ENCODE assay signal across 8 cellular contexts in the genomic region with DNA sequence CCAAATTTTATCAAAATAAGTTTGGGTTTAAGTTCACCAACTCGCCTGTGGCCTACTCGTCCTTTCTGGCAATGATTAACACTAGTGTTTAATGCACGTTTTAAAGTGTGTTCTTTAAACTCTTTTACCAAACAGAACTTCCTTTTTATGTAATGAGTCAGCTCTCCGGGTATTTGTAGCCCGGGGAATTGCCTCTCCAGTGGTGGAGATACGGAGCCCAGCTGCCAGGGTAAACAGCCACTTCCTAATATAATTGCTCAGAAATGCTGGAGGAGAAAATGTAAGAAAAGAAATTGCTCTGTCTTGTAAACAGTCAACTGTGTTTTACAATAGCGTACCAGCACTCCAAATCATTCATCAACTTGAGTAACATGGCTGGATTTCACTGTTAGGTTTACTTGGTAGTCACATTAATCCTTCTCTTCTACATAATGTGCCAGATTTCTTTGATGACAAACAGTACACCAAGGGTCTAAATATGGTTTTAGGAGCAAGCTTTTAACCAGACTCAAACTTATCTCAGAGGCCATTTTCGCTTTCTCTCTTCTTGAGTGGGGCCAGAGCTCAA.
DNase-seq lines count a peak whose midpoint lies in the region; ATAC-seq lines count a peak whose summit lies in the region.

No MANE protein-coding gene starts in this region.

- H3K36me3 ChIP-seq in mesendoderm (ENCODE audit: control insufficient read depth, insufficient read depth, low read length) (no peaks in the 10 kb centered on the region), HAP-1 (replicated peaks) (no peaks in the 10 kb centered on the region)

- no peak overlapping the region for H2BK5ac ChIP-seq in mesendoderm (ENCODE audit: low read length)

- no peaks in the 10 kb centered on the region for H3K79me1 ChIP-seq in mesendoderm (ENCODE audit: low read length)

- no peak overlapping the region for H3K4ac ChIP-seq in mesendoderm (ENCODE audit: low read depth, low read length)

- H2BK120ac ChIP-seq in mesendoderm (ENCODE audit: low read depth, low read length) = no peak overlapping the region

- H3K9ac ChIP-seq in mesendoderm (ENCODE audit: low read length) = no peak overlapping the region

- no peak overlapping the region for H2BK15ac ChIP-seq in mesendoderm (replicated peaks; ENCODE audit: low read depth)

- H3K18ac ChIP-seq in mesendoderm (ENCODE audit: low read length) = peak overlapping the region; percentile 60

- DNase-seq in Caki2 (ENCODE audit: low read depth) (peak; percentile 88), RKO (ENCODE audit: low spot score) (peak; percentile 40), dermis blood vessel endothelial cell (peak; percentile 96), mesendoderm (peak; percentile 56), NCI-H748 (lab: John Stamatoyannopoulos, UW; ENCODE audit: unreplicated experiment) (no peak), HAP-1 (ENCODE audit: low spot score in 2 of 2) (no peak)

- WGBS in mesendoderm (ENCODE audit: extremely low coverage, insufficient coverage, low lambda C conversion rate) = no CpG with 5 or more reads among the region's 8 CpGs

- ATAC-seq in GM19324 (IDR thresholded peaks at IDR 0.05; ENCODE audit: low FRiP score, unreplicated experiment) (peak; percentile 60), HG03439 (IDR thresholded peaks at IDR 0.05; ENCODE audit: unreplicated experiment) (peak; percentile 75)

- no peak overlapping the region for H2AK5ac ChIP-seq in mesendoderm (ENCODE audit: low read length)

- H3K4me1 ChIP-seq in mesendoderm (ENCODE audit: control insufficient read depth, low read depth, low read length) = peaks cover 1% of the 10 kb centered on the region
- H3K4me1 ChIP-seq in HAP-1 = no peaks in the 10 kb centered on the region

- no peak overlapping the region for H4K8ac ChIP-seq in mesendoderm (ENCODE audit: low read depth, low read length)

- H3K27me3 ChIP-seq in mesendoderm (ENCODE audit: insufficient read depth, low read length, poor library complexity) = no peaks in the 10 kb centered on the region
- H3K27me3 ChIP-seq in HAP-1 (ENCODE audit: low read depth) = no peaks in the 10 kb centered on the region

- H3K27ac ChIP-seq in mesendoderm (ENCODE audit: low read depth, low read length) = no peak overlapping the region

- H3K4me3 ChIP-seq in mesendoderm (ENCODE audit: low read length) = no peak overlapping the region
- no peak overlapping the region for H3K4me3 ChIP-seq in HAP-1

- H3K23ac ChIP-seq in mesendoderm (ENCODE audit: low read length) = no peak overlapping the region

- in situ Hi-C loops in Caki2 (cut with HindIII; ENCODE audit: low pct_unique_long_range_greater_than_20kb, low sequenced_read_pairs) = no loop called here
- in situ Hi-C loops in HAP-1 (cut with MboI; ENCODE audit: low sequenced_read_pairs) = no loop called here

- no peak overlapping the region for H4K5ac ChIP-seq in mesendoderm (ENCODE audit: low read length)

- H3K9me3 ChIP-seq in HAP-1 = no peaks in the 10 kb centered on the region

- no peak overlapping the region for H3K56ac ChIP-seq in mesendoderm (ENCODE audit: low read length)

- no peaks in the 10 kb centered on the region for H3K79me2 ChIP-seq in mesendoderm (ENCODE audit: control insufficient read depth, insufficient read depth, low read length)

- H3K4me2 ChIP-seq in mesendoderm (ENCODE audit: low read length) = no peak overlapping the region

Comparison
In these comparisons a context has a peak if more than half of its experiments do, and no peak if none do; other contexts are left out.
1. DNase-seq: peak in Caki2 (single experiment), RKO (single experiment), dermis blood vessel endothelial cell (single experiment) and mesendoderm (single experiment); none in NCI-H748 (single experiment) and HAP-1 (0 of 2).